ENCODE assay signal across 21 cellular contexts in the genomic region with DNA sequence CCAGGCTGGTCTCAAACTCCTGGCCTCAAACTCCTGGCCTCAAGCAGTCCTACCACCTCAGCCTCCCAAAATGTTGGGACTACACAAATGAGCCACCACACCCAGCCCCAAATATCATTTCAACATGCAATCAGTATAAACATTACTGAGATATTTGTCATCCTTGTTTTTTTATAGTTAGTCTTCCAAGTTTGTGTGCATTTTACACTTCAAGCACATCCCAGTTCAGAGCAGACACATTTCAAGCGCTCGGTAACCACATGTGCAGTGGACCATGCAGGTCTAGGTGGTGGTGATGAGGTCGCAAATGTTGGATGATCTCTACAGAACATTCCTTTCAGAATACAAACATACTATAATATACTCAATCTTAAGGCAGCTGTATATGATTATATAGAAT. TPM values are rescaled to one million over a fixed set of nuclear protein-coding genes. Genes with fewer than 3 reads are reported as not detected.
DNase-seq lines count a peak whose midpoint lies in the region; ATAC-seq and FAIRE-seq lines count a peak whose summit lies in the region.
"Had no signal": no experiment of that assay in that cellular context is flagged by ENCODE, and none has a peak within 500 bp of the region (broad histone marks: within the 10 kb centered on the region; RNA-seq: fewer than 3 reads in every experiment).

No MANE protein-coding gene starts in this region.

- no peaks in the 10 kb centered on the region for H3K36me3 Mint-ChIP-seq in stimulated activated naive B cell treated with anti-CD40 and anti-IgM and Interleukin-4, amounts not matched to agents 10 μg/mL and 1 μg/mL and 100 μg/mL, for 72 hours
- H3K36me3 Mint-ChIP-seq in activated T-helper 1 cell treated with anti-CD3 and anti-CD28 coated beads, Interleukin-12 subunit alpha, Interleukin-12 subunit beta, Interleukin-2, Interleukin-4 antibody, amounts not matched to agents 30 ng/mL and 10 ng/mL and 1 ng/mL, durations not matched to agents 14 hours and 24 hours and 36 hours (ENCODE audit: low read depth) = no peaks in the 10 kb centered on the region
- H3K36me3 Mint-ChIP-seq: CD8-positive, alpha-beta T cell had no signal

- no peak for ATAC-seq in HG02973 (IDR thresholded peaks at IDR 0.05; ENCODE audit: unreplicated experiment)
- ATAC-seq in stimulated activated naive B cell treated with anti-CD40 and anti-IgM and Interleukin-4, amounts not matched to agents 10 μg/mL and 1 μg/mL and 100 μg/mL, for 72 hours (replicated peaks) = no peak
- ATAC-seq: CD8-positive, alpha-beta T cell; GM12878; SK-N-SH treated with all-trans-retinoic acid at 6 μM for 48 hours had no signal

- in situ Hi-C loops in Caki2 (cut with HindIII; ENCODE audit: low pct_unique_long_range_greater_than_20kb, low sequenced_read_pairs) = no loop called here

- no peaks in the 10 kb centered on the region for H3K4me1 Mint-ChIP-seq in stimulated activated naive B cell treated with anti-CD40 and anti-IgM and Interleukin-4, amounts not matched to agents 10 μg/mL and 1 μg/mL and 100 μg/mL, for 72 hours
- H3K4me1 Mint-ChIP-seq in activated T-helper 1 cell treated with anti-CD3 and anti-CD28 coated beads, Interleukin-12 subunit alpha, Interleukin-12 subunit beta, Interleukin-2, Interleukin-4 antibody, amounts not matched to agents 30 ng/mL and 10 ng/mL and 1 ng/mL, durations not matched to agents 14 hours and 24 hours and 36 hours (ENCODE audit: low read depth) = no peaks in the 10 kb centered on the region
- H3K4me1 Mint-ChIP-seq: IgD-negative memory B cell had no signal

- DNase-seq in Caki2 (ENCODE audit: low read depth) = peak; percentile 56
- DNase-seq in RCC 7860 (ENCODE audit: low spot score) = peak; percentile 76
- DNase-seq in kidney glomerular epithelial cell (lab: John Stamatoyannopoulos, UW) = peak; percentile 80
- no peak for DNase-seq in KG1 (lab: John Stamatoyannopoulos, UW)
- no peak for DNase-seq in stimulated activated naive B cell treated with anti-CD40 and anti-IgM and Interleukin-4, amounts not matched to agents 10 μg/mL and 1 μg/mL and 100 μg/mL, for 72 hours
- no peak for DNase-seq in activated T-helper 1 cell treated with anti-CD3 and anti-CD28 coated beads, Interleukin-12 subunit alpha, Interleukin-12 subunit beta, Interleukin-2, Interleukin-4 antibody, amounts not matched to agents 30 ng/mL and 10 ng/mL and 1 ng/mL, durations not matched to agents 14 hours and 24 hours and 36 hours (ENCODE audit: low spot score)
- DNase-seq: BE2C; CD8-positive, alpha-beta T cell; DMS79; NCI-H1105; NCI-H1694 treated with DMSO at 0.1 percent for 48 hours; NCI-H2107; NCI-H526; SHP77 treated with DMSO at 0.1 percent for 48 hours had no signal

- no peaks in the 10 kb centered on the region for H3K27me3 Mint-ChIP-seq in stimulated activated naive B cell treated with anti-CD40 and anti-IgM and Interleukin-4, amounts not matched to agents 10 μg/mL and 1 μg/mL and 100 μg/mL, for 72 hours
- H3K27me3 Mint-ChIP-seq in activated T-helper 1 cell treated with anti-CD3 and anti-CD28 coated beads, Interleukin-12 subunit alpha, Interleukin-12 subunit beta, Interleukin-2, Interleukin-4 antibody, amounts not matched to agents 30 ng/mL and 10 ng/mL and 1 ng/mL, durations not matched to agents 14 hours and 24 hours and 36 hours (ENCODE audit: insufficient read depth) = peaks cover 5% of the 10 kb centered on the region

- intact Hi-C loops in activated T-helper 1 cell treated with anti-CD3 and anti-CD28 coated beads, Interleukin-12 subunit alpha, Interleukin-12 subunit beta, Interleukin-2, Interleukin-4 antibody, amounts not matched to agents 30 ng/mL and 10 ng/mL and 1 ng/mL, durations not matched to agents 14 hours and 24 hours and 36 hours (cut with micrococcal nuclease) = no loop called here

- H3K9me3 Mint-ChIP-seq in stimulated activated naive B cell treated with anti-CD40 and anti-IgM and Interleukin-4, amounts not matched to agents 10 μg/mL and 1 μg/mL and 100 μg/mL, for 72 hours = peaks cover 0 to 2% of the 10 kb centered on the region in 2 donors
- H3K9me3 Mint-ChIP-seq in activated T-helper 1 cell treated with anti-CD3 and anti-CD28 coated beads, Interleukin-12 subunit alpha, Interleukin-12 subunit beta, Interleukin-2, Interleukin-4 antibody, amounts not matched to agents 30 ng/mL and 10 ng/mL and 1 ng/mL, durations not matched to agents 14 hours and 24 hours and 36 hours = no peaks in the 10 kb centered on the region
- H3K9me3 Mint-ChIP-seq: CD8-positive, alpha-beta T cell; IgD-negative memory B cell had no signal

- H3K27ac Mint-ChIP-seq in stimulated activated naive B cell treated with anti-CD40 and anti-IgM and Interleukin-4, amounts not matched to agents 10 μg/mL and 1 μg/mL and 100 μg/mL, for 72 hours = no peak overlapping the region
- H3K27ac Mint-ChIP-seq in activated T-helper 1 cell treated with anti-CD3 and anti-CD28 coated beads, Interleukin-12 subunit alpha, Interleukin-12 subunit beta, Interleukin-2, Interleukin-4 antibody, amounts not matched to agents 30 ng/mL and 10 ng/mL and 1 ng/mL, durations not matched to agents 14 hours and 24 hours and 36 hours = no peak overlapping the region
- H3K27ac Mint-ChIP-seq: CD8-positive, alpha-beta T cell; IgD-negative memory B cell had no signal

- FAIRE-seq in RCC 7860 (lab: Jason Lieb, UNC) = peak; percentile 90
- FAIRE-seq: D721Med, G401.6, GM12878, GM18507 had no signal

- no peak overlapping the region for H3K4me3 Mint-ChIP-seq in stimulated activated naive B cell treated with anti-CD40 and anti-IgM and Interleukin-4, amounts not matched to agents 10 μg/mL and 1 μg/mL and 100 μg/mL, for 72 hours
- no peak overlapping the region for H3K4me3 Mint-ChIP-seq in activated T-helper 1 cell treated with anti-CD3 and anti-CD28 coated beads, Interleukin-12 subunit alpha, Interleukin-12 subunit beta, Interleukin-2, Interleukin-4 antibody, amounts not matched to agents 30 ng/mL and 10 ng/mL and 1 ng/mL, durations not matched to agents 14 hours and 24 hours and 36 hours
- H3K4me3 Mint-ChIP-seq: CD8-positive, alpha-beta T cell; IgD-negative memory B cell had no signal

RNA-seq across cellular contexts. Expression of a gene that starts 23.8 kb away (rescaled TPM):
- total RNA-seq in Caki2 (2014; rRNA removed; shearing (Covaris generic); ENCODE audit: low replicate concordance) = 808 and 842 TPM in 2 replicates
- 61.3 and 66.6 TPM in 2 replicates for total RNA-seq in activated T-helper 1 cell treated with anti-CD3 and anti-CD28 coated beads, Interleukin-12 subunit alpha, Interleukin-12 subunit beta, Interleukin-2, Interleukin-4 antibody, amounts not matched to agents 30 ng/mL and 10 ng/mL and 1 ng/mL, durations not matched to agents 14 hours and 24 hours and 36 hours

Comparison
In these comparisons a context has a peak if more than half of its experiments do, and no peak if none do; other contexts are left out.
1. DNase-seq: peak in Caki2 (single experiment), RCC 7860 (single experiment) and kidney glomerular epithelial cell (single experiment); none in KG1 (single experiment), stimulated activated naive B cell treated with anti-CD40 and anti-IgM and Interleukin-4, amounts not matched to agents 10 μg/mL and 1 μg/mL and 100 μg/mL, for 72 hours (single experiment) and activated T-helper 1 cell treated with anti-CD3 and anti-CD28 coated beads, Interleukin-12 subunit alpha, Interleukin-12 subunit beta, Interleukin-2, Interleukin-4 antibody, amounts not matched to agents 30 ng/mL and 10 ng/mL and 1 ng/mL, durations not matched to agents 14 hours and 24 hours and 36 hours (single experiment).
2. RNA of a gene that starts 23.8 kb away (total RNA-seq): 808 to 842 TPM in Caki2; 61.3 to 66.6 TPM in activated T-helper 1 cell treated with anti-CD3 and anti-CD28 coated beads, Interleukin-12 subunit alpha, Interleukin-12 subunit beta, Interleukin-2, Interleukin-4 antibody, amounts not matched to agents 30 ng/mL and 10 ng/mL and 1 ng/mL, durations not matched to agents 14 hours and 24 hours and 36 hours; every median in the first group is over 10 times any median in the second.